1 cellular context compared by ENCODE assay signal in genomic region chr1:90614872-90615271, GRCh38.
TF ChIP-seq lines count a peak whose summit lies in the region.

No MANE protein-coding gene starts in this region.

TF ChIP-seq in H1, 55 proteins besides CTCF, POLR2A, EP300 and RAD21 (continued from another document):
- TF ChIP-seq CTBP2 (IDR thresholded peaks at IDR 0.05; ENCODE audit: borderline replicate concordance, insufficient read depth, insufficient read length, low read length) (no peak), BRCA1 (IDR thresholded peaks at IDR 0.05; ENCODE audit: low read depth, low read length) (no peak), HDAC6 (IDR thresholded peaks at IDR 0.05; ENCODE audit: low read depth, low read length) (no peak)
